Comparison of ENCODE assay signal across 25 cellular contexts in the genomic region with DNA sequence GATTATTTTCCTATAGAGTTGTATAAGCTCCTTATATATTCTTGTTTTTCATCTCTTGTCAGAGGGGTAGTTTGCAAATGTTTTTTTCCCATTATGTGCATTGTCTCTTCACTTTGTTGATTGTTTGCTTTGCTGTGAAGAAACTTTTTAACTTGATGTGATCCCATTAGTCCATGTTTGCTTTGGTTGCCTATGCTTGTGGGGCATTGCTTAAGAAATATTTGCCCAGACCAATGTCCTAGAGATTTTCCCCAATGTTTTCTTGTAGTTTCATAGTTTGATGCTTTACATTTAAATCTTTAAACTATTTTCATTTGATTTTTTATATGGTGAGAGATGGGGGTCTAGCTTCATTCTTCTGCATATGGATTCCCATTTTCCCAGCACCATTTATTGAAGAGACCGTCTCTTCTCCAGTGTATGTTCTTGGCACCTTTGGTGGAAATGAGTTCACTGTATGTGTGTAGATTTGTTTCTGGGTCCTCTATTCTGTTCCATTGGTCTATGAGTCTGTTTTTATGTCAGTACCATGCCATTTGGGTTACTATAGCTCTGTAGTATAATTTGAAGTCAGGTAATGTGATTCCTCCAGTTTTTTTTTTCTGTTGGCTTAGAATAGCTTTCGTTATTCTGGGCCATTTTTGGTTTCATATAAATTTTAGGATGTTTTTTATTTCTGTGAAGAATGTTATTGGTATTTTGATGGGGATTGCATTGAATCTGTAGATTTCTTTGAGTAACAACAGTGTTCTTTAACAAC.
DNase-seq lines count a peak whose midpoint lies in the region; ATAC-seq, FAIRE-seq and TF ChIP-seq lines count a peak whose summit lies in the region.
"Had no signal": no experiment of that assay in that cellular context is flagged by ENCODE, and none has a peak within 500 bp of the region (broad histone marks: within the 10 kb centered on the region; RNA-seq: fewer than 3 reads in every experiment).

No MANE protein-coding gene starts in this region.

- H3K4me1 ChIP-seq in HepG2 (ENCODE audit: insufficient read depth, low read length) (peaks cover 63% of the 10 kb centered on the region), right lobe of liver (peaks cover 0 to 53% (median 26%) of the 10 kb centered on the region in 4 donors), foreskin keratinocyte (no peaks in the 10 kb centered on the region)
- H3K4me1 ChIP-seq: BE2C had no signal

- in situ Hi-C loops in HepG2 (cut with HindIII; ENCODE audit: extremely low pct_ligation_motif_present, low pct_unique_long_range_greater_than_20kb) = loop anchor here (25.0 kb wide), 1 partner anchor 273 kb away; the partner anchor contains the start of gene ABCA9

- CTCF ChIA-PET in HepG2 (lab: Yijun Ruan, JAX; ENCODE audit: low intra/inter-chr PET ratio, low total read pairs) = no interaction called here

- no peak overlapping the region for H3K9ac ChIP-seq in HepG2 (ENCODE audit: insufficient read depth, low read depth, low read length)
- H3K9ac ChIP-seq: BLaER1 had no signal

- no peaks in the 10 kb centered on the region for H3K36me3 ChIP-seq in HepG2 (replicated peaks in 1 of 2; ENCODE audit: control insufficient read depth in 1 of 2, insufficient read depth in 2 of 2, low read length in 2 of 2)
- H3K36me3 ChIP-seq in right lobe of liver = no peaks in the 10 kb centered on the region
- H3K36me3 ChIP-seq: BE2C, BLaER1 had no signal

- no peak for FAIRE-seq in HepG2 (lab: Jason Lieb, UNC)
- FAIRE-seq: A204.1, GM12878, GM12892, GM18507 had no signal

- H3K79me2 ChIP-seq in HepG2 (ENCODE audit: insufficient read depth, low read length) = no peaks in the 10 kb centered on the region

- ATAC-seq in HepG2 (no peak), right lobe of liver (no peak), foreskin keratinocyte (no peak), GM19452 (IDR thresholded peaks at IDR 0.05; ENCODE audit: unreplicated experiment) (no peak)
- ATAC-seq: GM12878 had no signal

- H4K20me1 ChIP-seq in HepG2 (ENCODE audit: insufficient read depth, low read length) = no peaks in the 10 kb centered on the region
- H4K20me1 ChIP-seq: BLaER1 had no signal

- peak overlapping the region; percentile 49 for H3K27ac ChIP-seq in HepG2 (ENCODE audit: extremely low read length, insufficient read depth, low read length)
- H3K27ac ChIP-seq in right lobe of liver = peak overlapping the region; percentile 21 to 94 (median 85)
- H3K27ac ChIP-seq in foreskin keratinocyte = no peak overlapping the region
- H3K27ac ChIP-seq: BLaER1 had no signal

- POLR2A ChIA-PET in HepG2 (lab: Yijun Ruan, JAX) = interaction anchor here (0.7 to 2.9 kb wide), 5 partner anchors 9 to 261 kb away, joined by 3 to 10 read pairs (median 4); no protein-coding TSS in a partner anchor

- TF ChIP-seq POLR2A in HepG2 (IDR thresholded peaks at IDR 0.05; ENCODE audit: insufficient read depth in 1 of 2, low read depth in 2 of 2, low read length in 2 of 2) = no peak
- no peak for TF ChIP-seq POLR2A in right lobe of liver (IDR thresholded peaks at IDR 0.05)

- intact Hi-C loops in HepG2 (cut with micrococcal nuclease; ENCODE audit: unreplicated experiment) (no loop called here), right lobe of liver (cut with DNase I) (no loop called here)

- no peak for TF ChIP-seq CTCF in HepG2 (CRISPR knock-in tag; IDR thresholded peaks at IDR 0.05)
- no peak for TF ChIP-seq CTCF in right lobe of liver (IDR thresholded peaks at IDR 0.05)
- TF ChIP-seq CTCF in foreskin keratinocyte (conservative IDR thresholded peaks at IDR 0.05) = no peak

- H3K27me3 ChIP-seq in HepG2 (ENCODE audit: control insufficient read depth in 1 of 2, insufficient read depth in 2 of 2, low read length in 2 of 2) (no peaks in the 10 kb centered on the region), right lobe of liver (no peaks in the 10 kb centered on the region), foreskin keratinocyte (peaks cover 7% of the 10 kb centered on the region)
- H3K27me3 ChIP-seq: BLaER1 had no signal

- TF ChIP-seq EP300 in HepG2 (IDR thresholded peaks at IDR 0.05; ENCODE audit: low read depth in 2 of 2, low read length in 2 of 2) = peak in 1 of 2 experiments; percentile 93; a peak in 2 of 4 replicates
- peak; percentile 65; the same call in 1 of the 2 replicates for TF ChIP-seq EP300 in HepG2 (CRISPR knock-in tag; IDR thresholded peaks at IDR 0.05; ENCODE audit: borderline replicate concordance)

- no peak overlapping the region for H2AFZ ChIP-seq in HepG2 (ENCODE audit: low read length)

- H3K4me2 ChIP-seq in HepG2 (ENCODE audit: low read depth, low read length) = no peak overlapping the region
- H3K4me2 ChIP-seq: BLaER1 had no signal

- no peak for TF ChIP-seq RAD21 in HepG2 (CRISPR knock-in tag; IDR thresholded peaks at IDR 0.05)

- DNase-seq in HepG2 (ENCODE audit: low spot score) (peak; percentile 72), right lobe of liver (no peak), foreskin keratinocyte (no peak)
- DNase-seq in activated CD4-positive, alpha-beta T cell treated with anti-CD3 and anti-CD28 coated beads, Interleukin-2, amount 50 U/mL, for 1 hour = no peak
- DNase-seq: 8988T; ACHN; BE2C; C1 segment of cervical spinal cord; CD4-positive, alpha-beta memory T cell; CD4-positive, CD25-positive, alpha-beta regulatory T cell; CD8-positive, alpha-beta memory T cell; COR-L47; DMS 273 treated with DMSO at 0.1 percent for 48 hours; DMS153; DMS53; DMS79; DND-41; EL; GDM1 had no signal

- H3K4me3 ChIP-seq in HepG2 (replicated peaks in 1 of 3; ENCODE audit: insufficient read depth in 1 of 3, low read depth in 2 of 3, low read length in 3 of 3) (no peak overlapping the region), right lobe of liver (no peak overlapping the region)
- H3K4me3 ChIP-seq: BLaER1, GM12878 had no signal

- BruUV-seq in HepG2 (replicated peaks; lab: Mats Ljungman, UMichigan) = no TSS peak

- WGBS in HepG2 (ENCODE audit: low lambda C conversion rate) = 97% methylated on average over 2 of the region's 2 CpGs
- 63% methylated on average over 2 of the region's 2 CpGs for WGBS in right lobe of liver (ENCODE audit: insufficient coverage, low coverage, low lambda C conversion rate, missing lambda C conversion rate)

- H3K9me3 ChIP-seq in HepG2 (ENCODE audit: low read length) (peaks cover 12% of the 10 kb centered on the region), right lobe of liver (peaks cover 0 to 2% (median 0%) of the 10 kb centered on the region in 4 donors)
- H3K9me3 ChIP-seq: BE2C, BLaER1 had no signal

TF ChIP-seq in HepG2, 621 proteins besides CTCF, POLR2A, EP300 and RAD21 (continues in another document):
- TF ChIP-seq BORCS8-MEF2B (CRISPR knock-in tag; IDR thresholded peaks at IDR 0.05) = no peak
- no peak for TF ChIP-seq MEIS1 (CRISPR knock-in tag; IDR thresholded peaks at IDR 0.05; ENCODE audit: borderline replicate concordance)
- TF ChIP-seq ZNF121 (CRISPR knock-in tag; IDR thresholded peaks at IDR 0.05) = no peak
- TF ChIP-seq ISL2 (CRISPR knock-in tag; IDR thresholded peaks at IDR 0.05) = peak; percentile 90
- TF ChIP-seq NR3C1 (CRISPR knock-in tag; IDR thresholded peaks at IDR 0.05) = no peak
- no peak for TF ChIP-seq SAFB2 (CRISPR knock-in tag; IDR thresholded peaks at IDR 0.05; ENCODE audit: borderline replicate concordance, low read depth)
- TF ChIP-seq MAX (IDR thresholded peaks at IDR 0.05) = no peak
- no peak; the same call in 1 of the 2 replicates for TF ChIP-seq HOXA5 (CRISPR knock-in tag; IDR thresholded peaks at IDR 0.05)
- TF ChIP-seq NFE2L1 (CRISPR knock-in tag; IDR thresholded peaks at IDR 0.05; ENCODE audit: borderline replicate concordance) = no peak
- peak; percentile 95 for TF ChIP-seq FOXA3 (CRISPR knock-in tag; IDR thresholded peaks at IDR 0.05)
- no peak for TF ChIP-seq NR2C2 (CRISPR knock-in tag; IDR thresholded peaks at IDR 0.05; ENCODE audit: borderline replicate concordance)
- peak; percentile 57; the same call in 1 of the 2 replicates for TF ChIP-seq FOXA1 (IDR thresholded peaks at IDR 0.05)
- TF ChIP-seq FOXA1 (CRISPR knock-in tag; IDR thresholded peaks at IDR 0.05) = peak; percentile 79
- TF ChIP-seq MIER2 (CRISPR knock-in tag; IDR thresholded peaks at IDR 0.05) = no peak
- TF ChIP-seq SIN3B (IDR thresholded peaks at IDR 0.05; ENCODE audit: low read length) = no peak
- TF ChIP-seq, protein P1, sequence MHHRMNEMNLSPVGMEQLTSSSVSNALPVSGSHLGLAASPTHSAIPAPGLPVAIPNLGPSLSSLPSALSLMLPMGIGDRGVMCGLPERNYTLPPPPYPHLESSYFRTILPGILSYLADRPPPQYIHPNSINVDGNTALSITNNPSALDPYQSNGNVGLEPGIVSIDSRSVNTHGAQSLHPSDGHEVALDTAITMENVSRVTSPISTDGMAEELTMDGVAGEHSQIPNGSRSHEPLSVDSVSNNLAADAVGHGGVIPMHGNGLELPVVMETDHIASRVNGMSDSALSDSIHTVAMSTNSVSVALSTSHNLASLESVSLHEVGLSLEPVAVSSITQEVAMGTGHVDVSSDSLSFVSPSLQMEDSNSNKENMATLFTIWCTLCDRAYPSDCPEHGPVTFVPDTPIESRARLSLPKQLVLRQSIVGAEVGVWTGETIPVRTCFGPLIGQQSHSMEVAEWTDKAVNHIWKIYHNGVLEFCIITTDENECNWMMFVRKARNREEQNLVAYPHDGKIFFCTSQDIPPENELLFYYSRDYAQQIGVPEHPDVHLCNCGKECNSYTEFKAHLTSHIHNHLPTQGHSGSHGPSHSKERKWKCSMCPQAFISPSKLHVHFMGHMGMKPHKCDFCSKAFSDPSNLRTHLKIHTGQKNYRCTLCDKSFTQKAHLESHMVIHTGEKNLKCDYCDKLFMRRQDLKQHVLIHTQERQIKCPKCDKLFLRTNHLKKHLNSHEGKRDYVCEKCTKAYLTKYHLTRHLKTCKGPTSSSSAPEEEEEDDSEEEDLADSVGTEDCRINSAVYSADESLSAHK (CRISPR knock-in tag; IDR thresholded peaks at IDR 0.05; ENCODE audit: borderline replicate concordance) = no peak
- TF ChIP-seq CREB1 (IDR thresholded peaks at IDR 0.05) = no peak
- peak; percentile 48; the same call in 1 of the 2 replicates for TF ChIP-seq CREB1 (CRISPR knock-in tag; IDR thresholded peaks at IDR 0.05)
